ENCODE assay signal across 18 cellular contexts in genomic region chr3:53230041-53230621, GRCh38. TPM values are rescaled to one million over a fixed set of nuclear protein-coding genes. Genes with fewer than 3 reads are reported as not detected.
A peak's percentile ranks its signal among the peaks of the same experiment; 100 is the strongest.
DNase-seq lines count a peak whose midpoint lies in the region; ATAC-seq, FAIRE-seq and TF ChIP-seq lines count a peak whose summit lies in the region.
"Had no signal": no experiment of that assay in that cellular context is flagged by ENCODE, and none has a peak within 500 bp of the region (broad histone marks: within the 10 kb centered on the region; RNA-seq: fewer than 3 reads in every experiment).

No MANE protein-coding gene starts in this region.

- TF ChIP-seq EP300 in GM12878 (IDR thresholded peaks at IDR 0.05; ENCODE audit: borderline replicate concordance in 1 of 2, control insufficient read depth in 1 of 2, low read depth in 2 of 2, low read length in 2 of 2) (no peak), transverse colon (IDR thresholded peaks at IDR 0.05; ENCODE audit: low read depth) (no peak)

- no peaks in the 10 kb centered on the region for H3K27me3 Mint-ChIP-seq in activated T-cell treated with anti-CD3 and anti-CD28 coated beads, Interleukin-2, amount 50 U/mL, for 24 hours
- H3K27me3 Mint-ChIP-seq in activated T-cell treated with anti-CD3 and anti-CD28 coated beads, Interleukin-2, amount 50 U/mL, for 72 hours (ENCODE audit: low read depth) = no peaks in the 10 kb centered on the region
- H3K27me3 Mint-ChIP-seq: activated naive CD8-positive, alpha-beta T cell; IgD-negative memory B cell; natural killer cell treated with Interleukin-12 subunit alpha and Interleukin-12 subunit beta and Interleukin-15 and Interleukin-18, amount 100 ng/mL, for 72 hours had no signal

- H3K36me3 Mint-ChIP-seq in activated T-cell treated with anti-CD3 and anti-CD28 coated beads, Interleukin-2, amount 50 U/mL, for 24 hours (ENCODE audit: low read depth) = peaks cover 100% of the 10 kb centered on the region
- peaks cover 6 to 13% of the 10 kb centered on the region in 2 donors for H3K36me3 Mint-ChIP-seq in activated T-cell treated with anti-CD3 and anti-CD28 coated beads, Interleukin-2, amount 50 U/mL, for 72 hours (ENCODE audit: insufficient read depth in 2 of 2)

- no peaks in the 10 kb centered on the region; the same call in 1 of the 2 replicates for H4K20me1 ChIP-seq in GM12878 (ENCODE audit: control insufficient read depth, insufficient read depth)
- H4K20me1 ChIP-seq in osteoblast (ENCODE audit: insufficient read depth, low read length) = peaks cover 16% of the 10 kb centered on the region

- H3K27ac Mint-ChIP-seq in activated T-cell treated with anti-CD3 and anti-CD28 coated beads, Interleukin-2, amount 50 U/mL, for 24 hours = peak overlapping the region; percentile 33
- H3K27ac Mint-ChIP-seq in activated T-cell treated with anti-CD3 and anti-CD28 coated beads, Interleukin-2, amount 50 U/mL, for 72 hours = no peak overlapping the region
- H3K27ac Mint-ChIP-seq: IgD-negative memory B cell; natural killer cell treated with Interleukin-12 subunit alpha and Interleukin-12 subunit beta and Interleukin-15 and Interleukin-18, amount 100 ng/mL, for 72 hours had no signal

- H2AFZ ChIP-seq in GM12878 (ENCODE audit: control insufficient read depth, low read depth, low read length) (no peak overlapping the region), osteoblast (ENCODE audit: low read length) (no peak overlapping the region)

- peak; percentile 12 for DNase-seq in activated T-cell treated with anti-CD3 and anti-CD28 coated beads, Interleukin-2, amount 50 U/mL, for 24 hours
- no peak for DNase-seq in activated T-cell treated with anti-CD3 and anti-CD28 coated beads, Interleukin-2, amount 50 U/mL, for 72 hours
- DNase-seq in HEK293T (ENCODE audit: extremely low spot score) (peak; percentile 13), GM12878 (ENCODE audit: low read depth, low spot score) (no peak), osteoblast (ENCODE audit: insufficient read length, low spot score, missing footprints) (peak; percentile 65), A172 (ENCODE audit: low spot score) (no peak), transverse colon (no peak)
- DNase-seq: effector memory CD4-positive, alpha-beta T cell; mammary epithelial cell; NCI-H146; Peyer's patch; retina; stimulated activated CD4-positive, alpha-beta T cell treated with anti-CD3 and anti-CD28 coated beads, Interleukin-1b, Interleukin-23, amount 100 ng/mL, for 48 hours; testis had no signal

- no TSS peak for BruUV-seq in GM12878 (replicated peaks; lab: Mats Ljungman, UMichigan)

- in situ Hi-C loops in GM12878 (cut with MboI) (no loop called here), transverse colon (cut with MboI; ENCODE audit: low pct_ligation_motif_present in 1 of 4, low pct_unique_long_range_greater_than_20kb in 1 of 4, low sequenced_read_pairs in 3 of 4) (no loop called here)

- H3K4me1 ChIP-seq in GM12878 (ENCODE audit: control insufficient read depth, insufficient read depth, low read length) (no peaks in the 10 kb centered on the region), osteoblast (ENCODE audit: insufficient read depth, low read length) (no peaks in the 10 kb centered on the region), transverse colon (no peaks in the 10 kb centered on the region)
- H3K4me1 ChIP-seq: Peyer's patch, testis had no signal

- POLR2A ChIA-PET in HEK293T (lab: Yijun Ruan, JAX) (no interaction called here), GM12878 (lab: Charles Lee) (interaction anchor here (0.6 kb wide), 1 partner anchor 33 kb away, joined by 3 read pairs; no protein-coding TSS in a partner anchor)

- H3K79me2 ChIP-seq in GM12878 (ENCODE audit: control insufficient read depth, insufficient read depth, low read length) (no peaks in the 10 kb centered on the region), osteoblast (ENCODE audit: insufficient read depth, low read length) (peaks cover 30% of the 10 kb centered on the region)

- TF ChIP-seq POLR2A in GM12878 (IDR thresholded peaks at IDR 0.05; ENCODE audit: low read depth, low read length) (peak; percentile 35; the same call in 1 of the 2 replicates), transverse colon (IDR thresholded peaks at IDR 0.05) (no peak)

- no peak for FAIRE-seq in GM12878 (lab: Jason Lieb, UNC)

- H3K27me3 ChIP-seq in GM12878 (replicated peaks in 1 of 2; ENCODE audit: control insufficient read depth in 2 of 2, insufficient read depth in 2 of 2, low read length in 1 of 2) (no peaks in the 10 kb centered on the region), osteoblast (ENCODE audit: insufficient read depth, low read length) (no peaks in the 10 kb centered on the region), transverse colon (no peaks in the 10 kb centered on the region)
- H3K27me3 ChIP-seq: Peyer's patch, testis had no signal

- no peaks in the 10 kb centered on the region for H3K4me1 Mint-ChIP-seq in activated T-cell treated with anti-CD3 and anti-CD28 coated beads, Interleukin-2, amount 50 U/mL, for 24 hours (ENCODE audit: low read depth)
- no peaks in the 10 kb centered on the region for H3K4me1 Mint-ChIP-seq in activated T-cell treated with anti-CD3 and anti-CD28 coated beads, Interleukin-2, amount 50 U/mL, for 72 hours (ENCODE audit: low read depth)

- SMC1A ChIA-PET in GM12878 (lab: Charles Lee; ENCODE audit: uncharacterized antibody, unreplicated experiment) = no interaction called here

- TF ChIP-seq RAD21 in GM12878 (IDR thresholded peaks at IDR 0.05; ENCODE audit: insufficient read depth, low read depth, low read length) = no peak

- intact Hi-C loops in GM12878 (cut with micrococcal nuclease; ENCODE audit: unreplicated experiment) = no loop called here
- intact Hi-C loops in transverse colon (cut with DNase I; ENCODE audit: low total_unique reads) = no loop called here

- H3K9me3 Mint-ChIP-seq in activated T-cell treated with anti-CD3 and anti-CD28 coated beads, Interleukin-2, amount 50 U/mL, for 24 hours = no peaks in the 10 kb centered on the region
- no peaks in the 10 kb centered on the region for H3K9me3 Mint-ChIP-seq in activated T-cell treated with anti-CD3 and anti-CD28 coated beads, Interleukin-2, amount 50 U/mL, for 72 hours
- H3K9me3 Mint-ChIP-seq: IgD-negative memory B cell; natural killer cell treated with Interleukin-12 subunit alpha and Interleukin-12 subunit beta and Interleukin-15 and Interleukin-18, amount 100 ng/mL, for 72 hours had no signal

- CTCF ChIA-PET in HEK293T (lab: Yijun Ruan, JAX) = interaction anchor here (0.8 kb wide), 1 partner anchor 116 kb away, joined by 3 read pairs; no protein-coding TSS in a partner anchor
- CTCF ChIA-PET in GM12878 (lab: Yijun Ruan, JAX) = interaction anchor here (0.7 to 2.3 kb wide), 2 partner anchors 9 to 98 kb away, joined by 3 to 9 read pairs; no protein-coding TSS in a partner anchor

- H3K27ac ChIP-seq in GM12878 (ENCODE audit: control insufficient read depth, insufficient read depth) (no peak overlapping the region), osteoblast (ENCODE audit: low read depth, low read length) (no peak overlapping the region), transverse colon (no peak overlapping the region)
- H3K27ac ChIP-seq: Peyer's patch, testis had no signal

- TF ChIP-seq CTCF in GM12878 (IDR thresholded peaks at IDR 0.05 in 2 of 3, conservative IDR thresholded peaks at IDR 0.05 in 1 of 3; ENCODE audit: control insufficient read depth in 2 of 3, extremely low read depth in 1 of 3, insufficient read depth in 1 of 3, low read depth in 3 of 3, low read length in 3 of 3) (0 out of 6 replicates have a peak, but pooled peaks of 2 of the 3 experiments have one; percentile 6 to 11), osteoblast (IDR thresholded peaks at IDR 0.05; ENCODE audit: extremely low read depth, low read depth, low read length) (no peak), transverse colon (IDR thresholded peaks at IDR 0.05) (no peak)

- H3K4me3 ChIP-seq in GM12878 (no peak overlapping the region), osteoblast (ENCODE audit: insufficient read depth, low read length) (no peak overlapping the region), transverse colon (no peak overlapping the region)
- H3K4me3 ChIP-seq: Peyer's patch, testis had no signal

- H3K9me3 ChIP-seq in GM12878 (replicated peaks; ENCODE audit: control insufficient read depth, insufficient read depth, low read length) = no peaks in the 10 kb centered on the region
- H3K9me3 ChIP-seq in osteoblast (ENCODE audit: low read depth, low read length) = no peaks in the 10 kb centered on the region
- H3K9me3 ChIP-seq in transverse colon = no peaks in the 10 kb centered on the region
- H3K9me3 ChIP-seq: Peyer's patch, testis had no signal

- H3K9ac ChIP-seq in GM12878 (ENCODE audit: control insufficient read depth, insufficient read depth, low read length) = no peak overlapping the region

- ATAC-seq in activated T-cell treated with anti-CD3 and anti-CD28 coated beads, Interleukin-2, amount 50 U/mL, for 72 hours (replicated peaks in 1 of 2) = no peak
- ATAC-seq in GM12878 (peak; percentile 45), GM18907 (IDR thresholded peaks at IDR 0.05; ENCODE audit: unreplicated experiment) (no peak)
- ATAC-seq: natural killer cell treated with Interleukin-12 subunit alpha and Interleukin-12 subunit beta and Interleukin-15 and Interleukin-18, amount 100 ng/mL, for 72 hours had no signal

- H3K36me3 ChIP-seq in GM12878 (ENCODE audit: control insufficient read depth in 2 of 2, insufficient read depth in 2 of 2, low read length in 1 of 2) = peaks cover 41 to 67% of the 10 kb centered on the region in 2 experiments; a peak in 3 of 4 replicates
- H3K36me3 ChIP-seq in osteoblast (ENCODE audit: insufficient read depth, low read length) = peaks cover 99% of the 10 kb centered on the region
- H3K36me3 ChIP-seq in transverse colon = peaks cover 0 to 78% (median 38%) of the 10 kb centered on the region in 4 donors

- RAD21 ChIA-PET in GM12878 (lab: Charles Lee; ENCODE audit: unreplicated experiment) = no interaction called here

- H3K4me2 ChIP-seq in GM12878 (ENCODE audit: control insufficient read depth, insufficient read depth) = no peak overlapping the region
- H3K4me2 ChIP-seq in osteoblast (ENCODE audit: insufficient read depth, low read length) = no peak overlapping the region

- 92% methylated on average over 16 of the region's 16 CpGs for WGBS in GM12878 (ENCODE audit: insufficient coverage, insufficient replicate concordance, low lambda C conversion rate, missing lambda C conversion rate)
- WGBS in transverse colon (ENCODE audit: low coverage in 1 of 2), 2 donors = 82 to 90% methylated on average over 2 to 16 of the region's 16 CpGs

- no peak overlapping the region for H3K4me3 Mint-ChIP-seq in activated T-cell treated with anti-CD3 and anti-CD28 coated beads, Interleukin-2, amount 50 U/mL, for 24 hours
- no peak overlapping the region for H3K4me3 Mint-ChIP-seq in activated T-cell treated with anti-CD3 and anti-CD28 coated beads, Interleukin-2, amount 50 U/mL, for 72 hours
- H3K4me3 Mint-ChIP-seq: activated naive CD8-positive, alpha-beta T cell; IgD-negative memory B cell; natural killer cell treated with Interleukin-12 subunit alpha and Interleukin-12 subunit beta and Interleukin-15 and Interleukin-18, amount 100 ng/mL, for 72 hours had no signal

RNA-seq across cellular contexts. Expression of gene TKT, which starts 25.7 kb away (rescaled TPM):
- total RNA-seq in activated T-cell treated with anti-CD3 and anti-CD28 coated beads, Interleukin-2, amount 50 U/mL, for 72 hours = 100 to 1,000 TPM; 252 to 274 TPM
- total RNA-seq in GM12878 (2013; cell fraction: nucleolus; rRNA removed) = 106 and 122 TPM in 2 replicates
- total RNA-seq in GM12878 (2014; rRNA removed) (331 and 385 TPM in 2 replicates), GM12878 (2014; rRNA removed; fragmentation: Illumina TruSeq; extraction: Trizol) (128 and 136 TPM in 2 replicates), GM12878 (2021) (331 and 349 TPM in 2 replicates), osteoblast (413 and 453 TPM in 2 replicates), transverse colon (100 to 1,000 TPM in 3 of 4 donors, 10 to 100 TPM in 1; 97.3 to 338 (median 167) TPM)
- polyA plus RNA-seq in GM12878 (2011; ENCODE audit: low read depth) = 70.6 TPM
- polyA plus RNA-seq in GM12878 (2011; rRNA removed) (37.2 and 113 TPM in 2 replicates), GM12878 (2014; fragmentation: Illumina TruSeq; extraction: Trizol) (49.7 and 140 TPM in 2 replicates), GM12878 (2014; fragmentation: Nextera tagmentation; extraction: Ambion mirVana) (10 to 100 TPM; 56.4 to 98.3 TPM), GM12878 (2014; rRNA removed) (238 and 298 TPM in 2 replicates), GM12878 (2016; fragmentation: Nextera tagmentation; extraction: Ambion mirVana) (100 to 1,000 TPM; 147 to 156 TPM)
- 108 and 112 TPM in 2 replicates for polyA plus RNA-seq in GM12878 (2011; cell fraction: cytosol; rRNA removed)
- 176 and 234 TPM in 2 replicates for polyA plus RNA-seq in GM12878 (2011; cell fraction: nucleus; rRNA removed)
- polyA plus RNA-seq in GM12878 (2012) = 182 and 245 TPM in 2 replicates
- 84.9 and 143 TPM in 2 replicates for polyA minus RNA-seq in GM12878 (2011; rRNA and poly(A)+ RNA removed)
- polyA minus RNA-seq in GM12878 (2011; cell fraction: cytosol; rRNA and poly(A)+ RNA removed) = 96.5 and 97.3 TPM in 2 replicates
- polyA minus RNA-seq in GM12878 (2011; cell fraction: nucleus; rRNA and poly(A)+ RNA removed) = 44.6 and 71.2 TPM in 2 replicates
- 406 and 438 TPM in 2 replicates for total RNA-seq in A172 (2014; rRNA removed; shearing (Covaris generic))

Comparison
In these comparisons a context has a peak if more than half of its experiments do, and no peak if none do; other contexts are left out.
1. DNase-seq: peak in activated T-cell treated with anti-CD3 and anti-CD28 coated beads, Interleukin-2, amount 50 U/mL, for 24 hours (single experiment), HEK293T (single experiment) and osteoblast (single experiment); none in activated T-cell treated with anti-CD3 and anti-CD28 coated beads, Interleukin-2, amount 50 U/mL, for 72 hours (0 of 2), GM12878 (single experiment), A172 (single experiment) and transverse colon (single experiment).
2. CTCF ChIP-seq: peak in GM12878 (2 of 3); none in osteoblast (single experiment) and transverse colon (0 of 5).